ENCODE assay signal across 14 cellular contexts in genomic region chr9:124721109-124721850, GRCh38. TPM values are rescaled to one million over a fixed set of nuclear protein-coding genes. Genes with fewer than 3 reads are reported as not detected.
DNase-seq lines count a peak whose midpoint lies in the region; ATAC-seq and TF ChIP-seq lines count a peak whose summit lies in the region.
"Had no signal": no experiment of that assay in that cellular context is flagged by ENCODE, and none has a peak within 500 bp of the region (broad histone marks: within the 10 kb centered on the region; RNA-seq: fewer than 3 reads in every experiment).

No MANE protein-coding gene starts in this region.

- 55 to 83% methylated on average over 1 to 5 of the region's 5 CpGs for WGBS in endodermal cell (ENCODE audit: insufficient coverage in 1 of 2, insufficient read length in 1 of 2), 2 experiments

- no peaks in the 10 kb centered on the region for H3F3A ChIP-seq in GM23338 (replicated peaks; ENCODE audit: low read depth)

- H3K4me2 ChIP-seq in GM23338 (0 out of 2 replicates have a peak overlapping the region, but pooled peaks have one; percentile 8), osteoblast (ENCODE audit: insufficient read depth, low read length) (no peak overlapping the region)

- H3K4me3 Mint-ChIP-seq in GM23338 = no peak overlapping the region
- H3K4me3 Mint-ChIP-seq in endodermal cell = peak overlapping the region; percentile 5
- H3K4me3 Mint-ChIP-seq: activated CD4-positive, alpha-beta T cell treated with anti-CD3 and anti-CD28 coated beads, Interleukin-2, amount 10 ng/mL, durations not matched to agents 7 days and 5 days; activated T-helper 17 cell treated with anti-CD3 and anti-CD28 coated beads, Interleukin-2, amount 50 U/mL, for 72 hours; CD4-positive, CD25-positive, alpha-beta regulatory T cell had no signal

- H4K20me1 ChIP-seq in GM23338 (replicated peaks; ENCODE audit: insufficient read depth) (peaks cover 4% of the 10 kb centered on the region; the same call in 1 of the 2 replicates), osteoblast (ENCODE audit: insufficient read depth, low read length) (no peaks in the 10 kb centered on the region)

- H3K36me3 Mint-ChIP-seq in GM23338 (ENCODE audit: low read depth) (peaks cover 15% of the 10 kb centered on the region; the same call in 2 of the 3 replicates), endodermal cell (ENCODE audit: low read depth) (peaks cover 29% of the 10 kb centered on the region)
- H3K36me3 Mint-ChIP-seq: CD4-positive, CD25-positive, alpha-beta regulatory T cell had no signal

- no peaks in the 10 kb centered on the region for H3K9me3 ChIP-seq in Panc1 (ENCODE audit: control insufficient read depth, insufficient read depth, low read depth, low read length)
- H3K9me3 ChIP-seq in endodermal cell (ENCODE audit: control insufficient read depth, low read length) = no peaks in the 10 kb centered on the region
- no peaks in the 10 kb centered on the region for H3K9me3 ChIP-seq in osteoblast (ENCODE audit: low read depth, low read length)

- H3K9ac ChIP-seq in endodermal cell (ENCODE audit: extremely low read depth, low read length, poor library complexity, severe bottlenecking) = no peak overlapping the region

- H3K27ac Mint-ChIP-seq in GM23338 = peak overlapping the region; percentile 68
- H3K27ac Mint-ChIP-seq in endodermal cell = peak overlapping the region; percentile 82
- H3K27ac Mint-ChIP-seq: activated CD4-positive, alpha-beta T cell treated with anti-CD3 and anti-CD28 coated beads, Interleukin-2, amount 10 ng/mL, durations not matched to agents 7 days and 5 days; activated T-helper 17 cell treated with anti-CD3 and anti-CD28 coated beads, Interleukin-2, amount 50 U/mL, for 72 hours; CD4-positive, CD25-positive, alpha-beta regulatory T cell had no signal

- TF ChIP-seq CTCF in GM23338 (conservative IDR thresholded peaks at IDR 0.05; ENCODE audit: low read depth in 2 of 2) = no peak
- TF ChIP-seq CTCF in Panc1 (IDR thresholded peaks at IDR 0.05) = no peak
- no peak for TF ChIP-seq CTCF in endodermal cell (conservative IDR thresholded peaks at IDR 0.05)
- TF ChIP-seq CTCF in osteoblast (IDR thresholded peaks at IDR 0.05; ENCODE audit: extremely low read depth, low read depth, low read length) = no peak

- peaks cover 9% of the 10 kb centered on the region for H3K4me1 ChIP-seq in GM23338 (ENCODE audit: insufficient read depth)
- H3K4me1 ChIP-seq in Panc1 (ENCODE audit: control insufficient read depth, insufficient read depth, low read length) = peaks cover 29% of the 10 kb centered on the region
- H3K4me1 ChIP-seq in endodermal cell (ENCODE audit: control insufficient read depth, insufficient read depth, low read length) = peaks cover 3% of the 10 kb centered on the region
- peaks cover 20% of the 10 kb centered on the region for H3K4me1 ChIP-seq in osteoblast (ENCODE audit: insufficient read depth, low read length)

- no peak overlapping the region for H3K4me3 ChIP-seq in GM23338
- H3K4me3 ChIP-seq in Panc1 (ENCODE audit: low read depth in 2 of 2, low read length in 2 of 2) = no peak overlapping the region
- H3K4me3 ChIP-seq in endodermal cell (ENCODE audit: low read length) = peak overlapping the region; percentile 41
- H3K4me3 ChIP-seq in osteoblast (ENCODE audit: insufficient read depth, low read length) = no peak overlapping the region

- no peaks in the 10 kb centered on the region for H3K9me3 Mint-ChIP-seq in GM23338
- H3K9me3 Mint-ChIP-seq in endodermal cell = no peaks in the 10 kb centered on the region
- H3K9me3 Mint-ChIP-seq: activated CD4-positive, alpha-beta T cell treated with anti-CD3 and anti-CD28 coated beads, Interleukin-2, amount 10 ng/mL, durations not matched to agents 7 days and 5 days; activated T-helper 17 cell treated with anti-CD3 and anti-CD28 coated beads, Interleukin-2, amount 50 U/mL, for 72 hours; CD4-positive, CD25-positive, alpha-beta regulatory T cell had no signal

- BruUV-seq in Panc1 (replicated peaks; lab: Mats Ljungman, UMichigan) = no TSS peak

- H3K27ac ChIP-seq in GM23338 (ENCODE audit: low read depth) (peak overlapping the region; percentile 10; the same call in 1 of the 2 replicates), Panc1 (ENCODE audit: low read length) (peak overlapping the region; percentile 57), endodermal cell (ENCODE audit: low read depth, low read length) (peak overlapping the region; percentile 28), osteoblast (ENCODE audit: low read depth, low read length) (peak overlapping the region; percentile 59)

- no peaks in the 10 kb centered on the region for H3K9me2 ChIP-seq in GM23338 (ENCODE audit: insufficient read depth)

- H3K4me1 Mint-ChIP-seq in GM23338 (peaks cover 28% of the 10 kb centered on the region), endodermal cell (peaks cover 35% of the 10 kb centered on the region)
- H3K4me1 Mint-ChIP-seq: activated CD4-positive, alpha-beta T cell treated with anti-CD3 and anti-CD28 coated beads, Interleukin-2, amount 10 ng/mL, durations not matched to agents 7 days and 5 days had no signal

- intact Hi-C loops in Panc1 (cut with micrococcal nuclease; ENCODE audit: unreplicated experiment) = no loop called here

- H3K27me3 Mint-ChIP-seq in GM23338 (ENCODE audit: insufficient read depth, low read depth, poor library complexity) (no peaks in the 10 kb centered on the region), endodermal cell (ENCODE audit: insufficient read depth) (no peaks in the 10 kb centered on the region)

- no peak overlapping the region for H2AFZ ChIP-seq in GM23338
- no peak overlapping the region for H2AFZ ChIP-seq in osteoblast (ENCODE audit: low read length)

- in situ Hi-C loops in Panc1 (cut with HindIII; ENCODE audit: low pct_unique_long_range_greater_than_20kb, low sequenced_read_pairs) = no loop called here

- H3K36me3 ChIP-seq in GM23338 (ENCODE audit: insufficient read depth) (no peaks in the 10 kb centered on the region), Panc1 (ENCODE audit: control insufficient read depth, insufficient read depth, low read length) (no peaks in the 10 kb centered on the region; the same call in 1 of the 2 replicates), endodermal cell (ENCODE audit: control insufficient read depth, insufficient read depth, low read length) (peaks cover 45% of the 10 kb centered on the region), osteoblast (ENCODE audit: insufficient read depth, low read length) (no peaks in the 10 kb centered on the region)

- ATAC-seq in GM23338 (peak; percentile 94), Panc1 (peak; percentile 91), HG03045 (IDR thresholded peaks at IDR 0.05; ENCODE audit: unreplicated experiment) (no peak), GM19324 (IDR thresholded peaks at IDR 0.05; ENCODE audit: low FRiP score, unreplicated experiment) (no peak)
- ATAC-seq: activated T-helper 17 cell treated with anti-CD3 and anti-CD28 coated beads, Interleukin-2, amount 50 U/mL, for 72 hours had no signal

- POLR2A ChIA-PET in Panc1 (lab: Charles Lee) = interaction anchor here (0.7 kb wide), 1 partner anchor 126 kb away, joined by 3 read pairs; no protein-coding TSS in a partner anchor

- H3K79me2 ChIP-seq in GM23338 (replicated peaks; ENCODE audit: insufficient read depth) (peaks cover 14% of the 10 kb centered on the region; the same call in 1 of the 2 replicates), osteoblast (ENCODE audit: insufficient read depth, low read length) (no peaks in the 10 kb centered on the region)

- H3K27me3 ChIP-seq in GM23338 (ENCODE audit: insufficient read depth) (no peaks in the 10 kb centered on the region), Panc1 (ENCODE audit: control insufficient read depth, insufficient read depth, low read length) (no peaks in the 10 kb centered on the region), endodermal cell (ENCODE audit: control insufficient read depth, insufficient read depth, low read length, poor library complexity, severe bottlenecking) (no peaks in the 10 kb centered on the region), osteoblast (ENCODE audit: insufficient read depth, low read length) (peaks cover 3% of the 10 kb centered on the region)

- CTCF ChIA-PET in Panc1 (lab: Charles Lee) = no interaction called here

- DNase-seq in GM23338 (ENCODE audit: low spot score) (peak; percentile 26), Panc1 (ENCODE audit: low read depth, low spot score) (no peak), endodermal cell (peak; percentile 66), osteoblast (ENCODE audit: insufficient read length, low spot score, missing footprints) (no peak), NCI-H524 (lab: John Stamatoyannopoulos, UW) (no peak)
- no peak for DNase-seq in effector CD8-positive, alpha-beta T cell (lab: John Stamatoyannopoulos, UW)
- DNase-seq: activated CD4-positive, alpha-beta T cell treated with anti-CD3 and anti-CD28 coated beads, Interleukin-2, amount 10 ng/mL, durations not matched to agents 7 days and 5 days; CD4-positive, CD25-positive, alpha-beta regulatory T cell; NCI-H1436 treated with DMSO at 0.1 percent for 48 hours; NCI-H82; SW 1271 had no signal

TF ChIP-seq in GM23338, 12 proteins besides CTCF, POLR2A, EP300 and RAD21 (continues in another document):
- no peak for TF ChIP-seq STAT1 (IDR thresholded peaks at IDR 0.05; ENCODE audit: unreplicated experiment)
- TF ChIP-seq POLR2AphosphoS5 (IDR thresholded peaks at IDR 0.05; ENCODE audit: low read depth) = no peak
- TF ChIP-seq EZH2 (IDR thresholded peaks at IDR 0.05; ENCODE audit: low read depth, unreplicated experiment) = no peak

RNA-seq across cellular contexts. Expression of gene NR6A1, which starts 49.8 kb away (rescaled TPM):
- 125 and 139 TPM in 2 replicates for total RNA-seq in GM23338 (2014; rRNA removed; shearing (Covaris generic))
- polyA plus RNA-seq in GM23338 (2016; fragmentation: Nextera tagmentation; extraction: Ambion mirVana) = 40.9 and 44.2 TPM in 2 replicates
- total RNA-seq in Panc1 (2021; ENCODE audit: unreplicated experiment) (7.6 TPM), endodermal cell (100 to 1,000 TPM; 168 to 206 TPM), osteoblast (0.36 and 0.88 TPM in 2 replicates)
- polyA plus RNA-seq in Panc1 (2012; ENCODE audit: insufficient read length) = 2.5 TPM
- polyA plus RNA-seq in endodermal cell (2013, experiment 1 of 2) = 47.4 TPM
- polyA plus RNA-seq in endodermal cell (2013, experiment 2 of 2) = 49.5 TPM
- polyA plus RNA-seq: CD4-positive, CD25-positive, alpha-beta regulatory T cell had no signal

RNA-seq across cellular contexts. Expression of gene OLFML2A, which starts 55.7 kb away (rescaled TPM):
- total RNA-seq in GM23338 (2014; rRNA removed; shearing (Covaris generic)) = 6.4 and 6.7 TPM in 2 replicates
- 1.1 TPM in 2 replicates for polyA plus RNA-seq in GM23338 (2016; fragmentation: Nextera tagmentation; extraction: Ambion mirVana)
- 44.5 TPM for total RNA-seq in Panc1 (2021; ENCODE audit: unreplicated experiment)
- 34.5 TPM for polyA plus RNA-seq in Panc1 (2012; ENCODE audit: insufficient read length)
- total RNA-seq in endodermal cell = 10 to 100 TPM; 28.1 to 31.2 TPM
- polyA plus RNA-seq in endodermal cell (2013, experiment 1 of 2) = 8.2 TPM
- 7.8 TPM for polyA plus RNA-seq in endodermal cell (2013, experiment 2 of 2)
- total RNA-seq in osteoblast = 27.1 and 29.7 TPM in 2 replicates
- total RNA-seq: activated CD4-positive, alpha-beta T cell treated with anti-CD3 and anti-CD28 coated beads, Interleukin-2, amount 10 ng/mL, durations not matched to agents 7 days and 5 days; activated T-helper 17 cell treated with anti-CD3 and anti-CD28 coated beads, Interleukin-2, amount 50 U/mL, for 72 hours; CD4-positive, CD25-positive, alpha-beta regulatory T cell had no signal
- polyA plus RNA-seq: CD4-positive, CD25-positive, alpha-beta regulatory T cell had no signal

Comparison
In these comparisons a context has a peak if more than half of its experiments do, and no peak if none do; other contexts are left out.
1. ATAC-seq: peak in GM23338 (single experiment) and Panc1 (single experiment); none in HG03045 (single experiment) and GM19324 (single experiment).
2. DNase-seq: peak in GM23338 (single experiment) and endodermal cell (single experiment); none in Panc1 (single experiment), osteoblast (single experiment), effector CD8-positive, alpha-beta T cell (single experiment) and NCI-H524 (0 of 2).
3. RNA of gene NR6A1, which starts 49.8 kb away (total RNA-seq): 168 to 206 TPM in endodermal cell and 125 to 139 TPM in GM23338; 7.6 TPM in Panc1 (single experiment) and 0.36 to 0.88 TPM in osteoblast; every median in the first group is over 10 times any median in the second.
4. Peak in every context shown above with its lines, with median percentiles within 50 percentile points of each other: H3K27ac ChIP-seq.